Comparison of ENCODE assay signal across 9 cellular contexts in the genomic region with DNA sequence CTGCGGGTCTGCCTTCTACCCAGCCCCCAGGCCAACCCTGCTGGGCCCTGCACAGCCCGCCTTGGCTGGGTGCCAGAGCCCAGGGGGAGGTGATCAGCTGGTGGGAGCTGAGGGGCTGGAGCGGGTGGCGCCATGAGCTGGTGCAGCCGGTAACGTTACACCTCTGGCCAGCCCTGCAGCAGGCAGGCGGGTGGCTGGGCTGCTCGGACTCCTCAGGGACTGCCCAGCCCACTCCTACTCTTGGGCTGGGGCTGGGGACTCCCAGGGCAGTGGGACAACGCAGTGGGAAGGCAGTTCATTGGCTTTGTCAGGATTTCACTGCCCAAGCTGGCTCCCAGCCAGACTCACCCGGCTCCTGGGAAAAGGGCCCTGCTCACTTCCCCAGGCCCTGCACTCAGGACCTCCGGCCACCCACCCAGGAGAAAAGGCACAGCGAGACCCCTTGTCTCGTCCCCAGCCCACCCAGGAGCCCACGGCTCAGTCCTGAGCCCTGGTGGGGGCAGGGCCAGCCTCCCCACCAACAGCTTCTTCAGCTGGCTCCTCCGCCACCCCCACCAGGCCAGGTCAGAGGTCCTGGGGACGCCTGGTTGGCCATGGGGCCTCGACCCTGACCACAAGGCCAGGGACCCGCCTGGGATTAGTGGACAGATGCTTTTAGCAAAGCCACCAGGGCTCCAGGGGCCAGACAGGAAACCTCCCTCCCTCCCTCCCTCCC. TPM values are rescaled to one million over a fixed set of nuclear protein-coding genes. Genes with fewer than 3 reads are reported as not detected.
DNase-seq lines count a peak whose midpoint lies in the region; ATAC-seq, FAIRE-seq and TF ChIP-seq lines count a peak whose summit lies in the region.
"Had no signal": no experiment of that assay in that cellular context is flagged by ENCODE, and none has a peak within 500 bp of the region (broad histone marks: within the 10 kb centered on the region; RNA-seq: fewer than 3 reads in every experiment).

No MANE protein-coding gene starts in this region.

- H3K27me3 Mint-ChIP-seq in astrocyte (ENCODE audit: low read depth, unreplicated experiment), result peaks cover 14% of the 10 kb centered on the region
- peaks cover 14 to 38% of the 10 kb centered on the region in 2 donors for H3K27me3 Mint-ChIP-seq in effector memory CD8-positive, alpha-beta T cell

- no peak overlapping the region for H2AFZ ChIP-seq in astrocyte (ENCODE audit: low read depth, low read length)

- H3K4me3 ChIP-seq in astrocyte (ENCODE audit: insufficient read depth, low read depth, low read length) (peak overlapping the region; percentile 59), left lung (peak overlapping the region; percentile 38 to 48)

- ATAC-seq in left lung (peak; percentile 4), HG03196 (IDR thresholded peaks at IDR 0.05; ENCODE audit: unreplicated experiment) (no peak)
- no peak for ATAC-seq in effector memory CD8-positive, alpha-beta T cell (replicated peaks)

- FAIRE-seq in astrocyte (lab: Jason Lieb, UNC), result no peak
- FAIRE-seq in urothelium cell line (lab: Jason Lieb, UNC), result no peak

- H3K4me2 ChIP-seq in astrocyte (ENCODE audit: low read length), result peak overlapping the region; percentile 88

- TF ChIP-seq CTCF in astrocyte (IDR thresholded peaks at IDR 0.05; ENCODE audit: insufficient read depth, low read depth, low read length) (no peak), left lung (IDR thresholded peaks at IDR 0.05) (no peak)

- no peak overlapping the region for H3K4me3 Mint-ChIP-seq in astrocyte (ENCODE audit: unreplicated experiment)
- H3K4me3 Mint-ChIP-seq in effector memory CD8-positive, alpha-beta T cell, result no peak overlapping the region

- H3K4me1 ChIP-seq in astrocyte (ENCODE audit: insufficient read depth, low read length) (peaks cover 10% of the 10 kb centered on the region), left lung (peaks cover 5 to 16% of the 10 kb centered on the region in 2 donors)

- peak overlapping the region; percentile 75 for H3K9ac ChIP-seq in astrocyte (ENCODE audit: low read length)

- no peaks in the 10 kb centered on the region for H4K20me1 ChIP-seq in astrocyte (ENCODE audit: insufficient read depth, low read length)

- H3K36me3 ChIP-seq in astrocyte (ENCODE audit: insufficient read depth, low read length) (no peaks in the 10 kb centered on the region), left lung (no peaks in the 10 kb centered on the region)

- H3K27ac Mint-ChIP-seq in astrocyte (ENCODE audit: unreplicated experiment), result no peak overlapping the region
- H3K27ac Mint-ChIP-seq in effector memory CD8-positive, alpha-beta T cell, result no peak overlapping the region
- H3K27ac Mint-ChIP-seq: memory B cell had no signal

- H3K79me2 ChIP-seq in astrocyte (ENCODE audit: insufficient read depth, low read length), result peaks cover 10% of the 10 kb centered on the region

- intact Hi-C loops in left lung (cut with DNase I), result no loop called here

- no peak overlapping the region for H3K27ac ChIP-seq in astrocyte (ENCODE audit: low read depth, low read length)
- no peak overlapping the region for H3K27ac ChIP-seq in left lung

- peaks cover 6% of the 10 kb centered on the region for H3K36me3 Mint-ChIP-seq in astrocyte (ENCODE audit: low read depth, unreplicated experiment)
- H3K36me3 Mint-ChIP-seq in effector memory CD8-positive, alpha-beta T cell (ENCODE audit: insufficient read depth), result no peaks in the 10 kb centered on the region
- H3K36me3 Mint-ChIP-seq: memory B cell had no signal

- H3K9me3 Mint-ChIP-seq in astrocyte (ENCODE audit: unreplicated experiment), result no peaks in the 10 kb centered on the region
- no peaks in the 10 kb centered on the region for H3K9me3 Mint-ChIP-seq in effector memory CD8-positive, alpha-beta T cell
- H3K9me3 Mint-ChIP-seq: memory B cell had no signal

- H3K27me3 ChIP-seq in astrocyte (ENCODE audit: insufficient read depth, low read length), result no peaks in the 10 kb centered on the region
- peaks cover 0 to 48% of the 10 kb centered on the region in 2 donors for H3K27me3 ChIP-seq in left lung

- peaks cover 9% of the 10 kb centered on the region for H3K4me1 Mint-ChIP-seq in astrocyte (ENCODE audit: low read depth, unreplicated experiment)
- H3K4me1 Mint-ChIP-seq in effector memory CD8-positive, alpha-beta T cell (ENCODE audit: low read depth in 2 of 2), result peaks cover 0 to 2% of the 10 kb centered on the region in 2 donors

- H3K9me3 ChIP-seq in astrocyte (ENCODE audit: insufficient read depth, low read depth, low read length) (no peaks in the 10 kb centered on the region), left lung (no peaks in the 10 kb centered on the region)

- DNase-seq in NCI-H1436 (lab: John Stamatoyannopoulos, UW), result peak; percentile 55
- no peak for DNase-seq in NCI-H1436 treated with DMSO at 0.1 percent for 48 hours (lab: John Stamatoyannopoulos, UW)
- DNase-seq in astrocyte (ENCODE audit: low read depth), result no peak
- DNase-seq in left lung, result peak in 1 of 2 donors; percentile 78
- DNase-seq in urothelium cell line (ENCODE audit: low spot score), result peak; percentile 50
- no peak for DNase-seq in effector memory CD8-positive, alpha-beta T cell
- DNase-seq in stimulated activated CD4-positive, alpha-beta T cell treated with anti-CD3 and anti-CD28 coated beads, Interleukin-4, amount 100 ng/mL, for 4 hours, result no peak

RNA-seq across cellular contexts. Expression of gene PGF, which starts 1.0 kb away (rescaled TPM):
- 2.5 and 3.5 TPM in 2 replicates for total RNA-seq in astrocyte
- total RNA-seq in left lung, result 1 to 10 TPM; 3.4 to 4.6 TPM

RNA-seq across cellular contexts. Expression of gene RPS6KL1, which starts 31.3 kb away (rescaled TPM):
- total RNA-seq in astrocyte (0.70 and 1.7 TPM in 2 replicates), left lung (1 to 10 TPM; 5.6 to 6.7 TPM)

RNA-seq across cellular contexts. Expression of gene EIF2B2, which starts 48.3 kb away (rescaled TPM):
- total RNA-seq in astrocyte, result 37.7 TPM in 2 replicates
- total RNA-seq in left lung, result 10 to 100 TPM; 38.7 to 44.4 TPM

Comparison
In these comparisons a context has a peak if more than half of its experiments do, and no peak if none do; other contexts are left out.
1. DNase-seq: peak in NCI-H1436 (single experiment) and urothelium cell line (single experiment); none in NCI-H1436 treated with DMSO at 0.1 percent for 48 hours (single experiment), astrocyte (single experiment), effector memory CD8-positive, alpha-beta T cell (0 of 3) and stimulated activated CD4-positive, alpha-beta T cell treated with anti-CD3 and anti-CD28 coated beads, Interleukin-4, amount 100 ng/mL, for 4 hours (0 of 2).